ENCODE assay signal across 8 cellular contexts in the genomic region with DNA sequence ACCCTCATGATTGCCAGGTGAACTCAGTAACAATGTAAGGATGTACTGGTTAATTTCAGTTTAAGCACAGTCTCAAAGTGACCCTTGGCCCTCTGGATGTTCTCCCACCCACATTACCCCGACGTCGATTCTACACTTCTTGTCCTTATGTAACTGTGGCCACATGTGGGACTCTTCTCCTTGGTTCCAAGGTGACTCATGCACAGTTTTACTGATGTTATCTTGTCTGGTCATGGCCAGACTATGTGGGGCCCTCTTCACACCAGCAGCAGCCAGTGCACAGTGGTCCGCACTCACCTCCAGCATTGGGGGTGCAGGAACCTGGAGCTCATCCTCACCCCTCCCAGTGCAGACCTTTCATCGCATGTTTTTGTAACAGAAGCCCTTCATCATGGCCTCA.
"Had no signal": no experiment of that assay in that cellular context is flagged by ENCODE, and none has a peak within 500 bp of the region (broad histone marks: within the 10 kb centered on the region; RNA-seq: fewer than 3 reads in every experiment).

No MANE protein-coding gene starts in this region.

- DNase-seq: IMR-90, KBM-7, KG1 had no signal

- H3K27me3 Mint-ChIP-seq: IgD-negative memory B cell had no signal

- H3K27ac ChIP-seq: HL-60, KMS-11 had no signal

- ATAC-seq: HepG2 had no signal

- FAIRE-seq: HepG2, HTR-8/SVneo had no signal

- H3K4me1 Mint-ChIP-seq: IgD-negative memory B cell had no signal

- H3K4me2 ChIP-seq: KMS-11 had no signal

- H3K4me3 Mint-ChIP-seq: IgD-negative memory B cell had no signal

- H3K9ac ChIP-seq: KMS-11 had no signal

- H3K36me3 Mint-ChIP-seq: IgD-negative memory B cell had no signal

- H3K27ac Mint-ChIP-seq: IgD-negative memory B cell had no signal
